10 cellular contexts compared by ENCODE assay signal in genomic region chr5:40224421-40224820, GRCh38.
DNase-seq lines count a peak whose midpoint lies in the region; ATAC-seq lines count a peak whose summit lies in the region.
"Had no signal": no experiment of that assay in that cellular context is flagged by ENCODE, and none has a peak within 500 bp of the region (broad histone marks: within the 10 kb centered on the region; RNA-seq: fewer than 3 reads in every experiment).

No MANE protein-coding gene starts in this region.

- peaks cover 46% of the 10 kb centered on the region for H3K4me1 ChIP-seq in SJCRH30
- H3K4me1 ChIP-seq: suprapubic skin had no signal

- peak overlapping the region; percentile 65 for H3K27ac ChIP-seq in SJCRH30
- H3K27ac ChIP-seq: suprapubic skin had no signal

- H3K4me3 ChIP-seq in SJCRH30: no peak overlapping the region
- H3K4me3 ChIP-seq: suprapubic skin had no signal

- ATAC-seq in GM18868 (IDR thresholded peaks at IDR 0.05; ENCODE audit: unreplicated experiment): peak; percentile 14
- ATAC-seq in HG03460 (IDR thresholded peaks at IDR 0.05; ENCODE audit: unreplicated experiment): no peak

- H3K36me3 ChIP-seq in SJCRH30: no peaks in the 10 kb centered on the region
- H3K36me3 ChIP-seq: suprapubic skin had no signal

- no peaks in the 10 kb centered on the region for H3K27me3 ChIP-seq in SJCRH30
- H3K27me3 ChIP-seq: suprapubic skin had no signal

- DNase-seq in H4 (ENCODE audit: low spot score) (peak; percentile 16), SJCRH30 (peak; percentile 19 to 56), kidney tubule cell (ENCODE audit: low spot score) (peak; percentile 66), OCI-M1 (lab: John Stamatoyannopoulos, UW) (no peak), middle frontal gyrus (ENCODE audit: extremely low spot score, low spot score) (no peak), GM19240 (ENCODE audit: insufficient read length, low spot score) (no peak)
- DNase-seq: NCI-H2107 had no signal

- no peaks in the 10 kb centered on the region; the same call in 1 of the 2 replicates for H3K9me3 ChIP-seq in SJCRH30 (replicated peaks)
- H3K9me3 ChIP-seq: suprapubic skin had no signal

Comparison
In these comparisons a context has a peak if more than half of its experiments do, and no peak if none do; other contexts are left out.
1. DNase-seq: peak in H4 (single experiment), SJCRH30 (2 of 2) and kidney tubule cell (single experiment); none in OCI-M1 (single experiment), middle frontal gyrus (single experiment) and GM19240 (single experiment).